Comparison of ENCODE assay signal across 25 cellular contexts in genomic region chr18:80145191-80145799, GRCh38. TPM values are rescaled to one million over a fixed set of nuclear protein-coding genes. Genes with fewer than 3 reads are reported as not detected.
A peak's percentile ranks its signal among the peaks of the same experiment; 100 is the strongest.
DNase-seq lines count a peak whose midpoint lies in the region; ATAC-seq, FAIRE-seq and TF ChIP-seq lines count a peak whose summit lies in the region.
"Had no signal": no experiment of that assay in that cellular context is flagged by ENCODE, and none has a peak within 500 bp of the region (broad histone marks: within the 10 kb centered on the region; RNA-seq: fewer than 3 reads in every experiment).

No MANE protein-coding gene starts in this region.

- no peak overlapping the region for H2BK15ac ChIP-seq in IMR-90 (ENCODE audit: low read depth, low read length)
- H2BK15ac ChIP-seq in mesenchymal stem cell (ENCODE audit: low read depth, poor library complexity, severe bottlenecking), result no peak overlapping the region

- no peak overlapping the region for H4K5ac ChIP-seq in IMR-90 (ENCODE audit: low read depth, low read length)

- H2AK5ac ChIP-seq in IMR-90 (ENCODE audit: low read depth, low read length) (no peak overlapping the region), mesenchymal stem cell (ENCODE audit: low read length, severe bottlenecking) (no peak overlapping the region)

- intact Hi-C loops in IMR-90 (cut with micrococcal nuclease) (loop anchor here (5.0 kb wide), 1 partner anchor 353 kb away; no protein-coding TSS in a partner anchor), PC-9 (cut with micrococcal nuclease; ENCODE audit: unreplicated experiment) (no loop called here)

- POLR2A ChIA-PET in IMR-90 (lab: Charles Lee; ENCODE audit: unreplicated experiment) (no interaction called here), PC-9 (lab: Charles Lee; ENCODE audit: unreplicated experiment) (no interaction called here)

- H3K23ac ChIP-seq in IMR-90 (ENCODE audit: low read depth, low read length), result no peak overlapping the region
- H3K23ac ChIP-seq in mesenchymal stem cell (ENCODE audit: low read length in 2 of 2), result no peak overlapping the region

- H3K9me3 ChIP-seq in IMR-90 (ENCODE audit: control insufficient read depth, insufficient read depth, low read length), result no peaks in the 10 kb centered on the region
- no peaks in the 10 kb centered on the region for H3K9me3 ChIP-seq in PC-9 (ENCODE audit: insufficient read depth, low read depth)
- H3K9me3 ChIP-seq in mesenchymal stem cell (ENCODE audit: control insufficient read depth, low read length), result no peaks in the 10 kb centered on the region
- H3K9me3 ChIP-seq: body of pancreas, gastroesophageal sphincter, left lung, right lobe of liver, upper lobe of left lung had no signal

- DNase-seq in COR-L47 (lab: John Stamatoyannopoulos, UW), result peak; percentile 80
- peak; percentile 52 for DNase-seq in IMR-90
- peak; percentile 35 for DNase-seq in bronchial epithelial cell (ENCODE audit: low read depth)
- peak; percentile 29 for DNase-seq in fibroblast of pulmonary artery (ENCODE audit: low read depth)
- no peak for DNase-seq in PC-9
- DNase-seq in 8988T, result no peak
- DNase-seq in mesenchymal stem cell, result no peak
- DNase-seq: activated CD4-positive, alpha-beta T cell treated with anti-CD3 and anti-CD28 coated beads for 48 hours; activated T-cell treated with anti-CD3 and anti-CD28 coated beads, Interleukin-2, amount 50 U/mL, for 48 hours; body of pancreas; C1 segment of cervical spinal cord; effector CD8-positive, alpha-beta T cell; left lung; mesendoderm; NK-92 treated with Interleukin-12 subunit alpha and Interleukin-12 subunit beta, amount 100 ng/mL, for 24 hours; posterior cingulate gyrus; right lobe of liver; SHP77; stimulated activated CD4-positive, alpha-beta T cell treated with anti-CD3 and anti-CD28 coated beads, Interleukin-12 subunit alpha, Interleukin-12 subunit beta, amount 100 ng/mL, for 4 hours; stimulated activated CD4-positive, alpha-beta T cell treated with anti-CD3 and anti-CD28 coated beads, Interleukin-4, amount 100 ng/mL, for 1 hour; upper lobe of left lung had no signal

- no peaks in the 10 kb centered on the region for H3F3A ChIP-seq in PC-9 (ENCODE audit: insufficient read depth, low read depth)

- no peak overlapping the region for H3K4ac ChIP-seq in IMR-90 (ENCODE audit: low read depth, low read length)
- no peak overlapping the region for H3K4ac ChIP-seq in mesenchymal stem cell (ENCODE audit: low read depth in 1 of 2, low read length in 2 of 2)

- H3K9me1 ChIP-seq in IMR-90 (ENCODE audit: insufficient read depth, low read length), result peaks cover 9% of the 10 kb centered on the region

- H3K27ac ChIP-seq in IMR-90 (ENCODE audit: insufficient read depth, low read length), result no peak overlapping the region
- H3K27ac ChIP-seq in PC-9, result no peak overlapping the region
- H3K27ac ChIP-seq in mesenchymal stem cell (ENCODE audit: low read length, poor library complexity, severe bottlenecking), result no peak overlapping the region
- H3K27ac ChIP-seq: body of pancreas, gastroesophageal sphincter, hepatocyte, left lung, right lobe of liver, upper lobe of left lung had no signal

- in situ Hi-C loops in IMR-90 (cut with MboI; ENCODE audit: low sequenced_read_pairs), result no loop called here

- H2AFZ ChIP-seq in IMR-90 (replicated peaks; ENCODE audit: low read length, poor library complexity) (no peak overlapping the region), PC-9 (no peak overlapping the region), mesenchymal stem cell (ENCODE audit: low read depth, low read length) (no peak overlapping the region)
- H2AFZ ChIP-seq: hepatocyte had no signal

- H4K20me1 ChIP-seq in IMR-90 (ENCODE audit: insufficient read depth, low read length), result no peaks in the 10 kb centered on the region
- peaks cover 4% of the 10 kb centered on the region; the same call in 1 of the 2 replicates for H4K20me1 ChIP-seq in PC-9 (ENCODE audit: insufficient read depth)

- H2AK9ac ChIP-seq in IMR-90 (replicated peaks; ENCODE audit: low read depth, low read length, poor library complexity), result no peak overlapping the region

- BruUV-seq in IMR-90 (replicated peaks; lab: Mats Ljungman, UMichigan) (no TSS peak), PC-9 (replicated peaks; lab: Mats Ljungman, UMichigan) (no TSS peak)

- H4K91ac ChIP-seq in IMR-90 (ENCODE audit: insufficient read depth, low read depth, low read length) (no peak overlapping the region), mesenchymal stem cell (ENCODE audit: low read length) (no peak overlapping the region)

- H3K79me2 ChIP-seq in PC-9 (ENCODE audit: low read depth), result no peaks in the 10 kb centered on the region
- H3K79me2 ChIP-seq: hepatocyte had no signal

- H3K4me2 ChIP-seq in IMR-90 (ENCODE audit: low read depth, low read length) (no peak overlapping the region), PC-9 (no peak overlapping the region), mesenchymal stem cell (ENCODE audit: low read length, poor library complexity, severe bottlenecking) (no peak overlapping the region)
- H3K4me2 ChIP-seq: hepatocyte had no signal

- 100% methylated on average over 2 of the region's 5 CpGs; no CpG with 5 or more reads in 1 of the 2 experiments for WGBS in IMR-90 (ENCODE audit: extremely low coverage in 2 of 2, insufficient read length in 1 of 2), 2 experiments
- WGBS in mesenchymal stem cell, result 95% methylated on average over 5 of the region's 5 CpGs

- ATAC-seq in IMR-90 (ENCODE audit: low read depth), result no peak
- ATAC-seq: body of pancreas, gastroesophageal sphincter, HepG2, left lung, Panc1, right lobe of liver had no signal

- no peak for TF ChIP-seq POLR2A in IMR-90 (IDR thresholded peaks at IDR 0.05; ENCODE audit: low read depth, low read length)

- no peak overlapping the region for H3K9ac ChIP-seq in IMR-90 (ENCODE audit: low read depth, low read length)
- H3K9ac ChIP-seq in mesenchymal stem cell (ENCODE audit: low read length), result no peak overlapping the region

- peaks cover 4 to 35% of the 10 kb centered on the region in 2 experiments; a peak in 3 of 4 replicates for H3K79me1 ChIP-seq in IMR-90 (ENCODE audit: low read depth in 1 of 2, low read length in 2 of 2)
- H3K79me1 ChIP-seq in mesenchymal stem cell (replicated peaks; ENCODE audit: low read length, poor library complexity, severe bottlenecking), result peaks cover 32% of the 10 kb centered on the region

- no peaks in the 10 kb centered on the region for H3K9me2 ChIP-seq in PC-9 (ENCODE audit: insufficient read depth)

- no peak overlapping the region for H2BK12ac ChIP-seq in mesenchymal stem cell (ENCODE audit: low read length in 2 of 2)

- H3K4me3 ChIP-seq in IMR-90 (ENCODE audit: insufficient read depth, low read depth, low read length), result no peak overlapping the region
- H3K4me3 ChIP-seq in bronchial epithelial cell (ENCODE audit: low read depth, low read length), result no peak overlapping the region
- no peak overlapping the region for H3K4me3 ChIP-seq in fibroblast of pulmonary artery (replicated peaks; ENCODE audit: low read depth, low read length)
- no peak overlapping the region for H3K4me3 ChIP-seq in PC-9
- H3K4me3 ChIP-seq in mesenchymal stem cell (ENCODE audit: insufficient read depth in 1 of 2, low read depth in 1 of 2, low read length in 2 of 2), result no peak overlapping the region
- H3K4me3 ChIP-seq: body of pancreas, gastroesophageal sphincter, hepatocyte, left lung, right lobe of liver, upper lobe of left lung had no signal

- TF ChIP-seq CTCF in IMR-90 (conservative IDR thresholded peaks at IDR 0.05; ENCODE audit: low read depth, low read length) (no peak), bronchial epithelial cell (IDR thresholded peaks at IDR 0.05; ENCODE audit: insufficient read depth, low read length, severe bottlenecking) (no peak), fibroblast of pulmonary artery (IDR thresholded peaks at IDR 0.05; ENCODE audit: low read length, missing control alignments) (no peak), PC-9 (conservative IDR thresholded peaks at IDR 0.05) (no peak)

- no peak overlapping the region for H2BK120ac ChIP-seq in IMR-90 (ENCODE audit: low read depth, low read length)
- H2BK120ac ChIP-seq in mesenchymal stem cell (ENCODE audit: low read depth, low read length), result no peak overlapping the region

- peaks cover 4% of the 10 kb centered on the region for H3K36me3 ChIP-seq in IMR-90 (ENCODE audit: control insufficient read depth, insufficient read depth, low read length)
- no peaks in the 10 kb centered on the region for H3K36me3 ChIP-seq in bronchial epithelial cell (ENCODE audit: control insufficient read depth, insufficient read depth, low read length)
- H3K36me3 ChIP-seq in PC-9 (ENCODE audit: low read depth), result peaks cover 12% of the 10 kb centered on the region; the same call in 1 of the 2 replicates
- H3K36me3 ChIP-seq in mesenchymal stem cell (ENCODE audit: control insufficient read depth in 1 of 2, insufficient read depth in 2 of 2, low read depth in 1 of 2, low read length in 2 of 2), result peaks cover 10 to 39% of the 10 kb centered on the region in 2 experiments
- H3K36me3 ChIP-seq: right lobe of liver had no signal

- H2BK5ac ChIP-seq in IMR-90 (ENCODE audit: low read depth, low read length, poor library complexity, severe bottlenecking), result no peak overlapping the region
- no peak overlapping the region for H2BK5ac ChIP-seq in mesenchymal stem cell (ENCODE audit: low read depth, low read length, poor library complexity, severe bottlenecking)

- peaks cover 8% of the 10 kb centered on the region for H3K4me1 ChIP-seq in IMR-90 (ENCODE audit: control insufficient read depth, insufficient read depth, low read length)
- H3K4me1 ChIP-seq in PC-9 (replicated peaks; ENCODE audit: insufficient read depth), result no peaks in the 10 kb centered on the region
- H3K4me1 ChIP-seq in mesenchymal stem cell (ENCODE audit: control insufficient read depth, insufficient read depth, low read depth, low read length), result peaks cover 4% of the 10 kb centered on the region

- dilution Hi-C loops in IMR-90 (cut with HindIII; ENCODE audit: low sequenced_read_pairs, unreplicated experiment), result no loop called here

- no peak for TF ChIP-seq RAD21 in IMR-90 (IDR thresholded peaks at IDR 0.05; ENCODE audit: low read length)

- H4K8ac ChIP-seq in IMR-90 (ENCODE audit: low read depth in 2 of 2, low read length in 2 of 2), result no peak overlapping the region
- H4K8ac ChIP-seq in mesenchymal stem cell (ENCODE audit: low read length), result no peak overlapping the region

- H3K18ac ChIP-seq in IMR-90 (ENCODE audit: low read depth, low read length), result no peak overlapping the region
- H3K18ac ChIP-seq in mesenchymal stem cell (ENCODE audit: low read depth in 1 of 2, low read length in 2 of 2), result no peak overlapping the region

- CTCF ChIA-PET in IMR-90 (lab: Yijun Ruan, JAX) (no interaction called here), PC-9 (lab: Charles Lee) (no interaction called here)

- H3K14ac ChIP-seq in IMR-90 (replicated peaks; ENCODE audit: low read depth, low read length) (no peak overlapping the region), mesenchymal stem cell (ENCODE audit: low read length in 2 of 2) (no peak overlapping the region)

- no peak overlapping the region for H2BK20ac ChIP-seq in IMR-90 (ENCODE audit: low read depth, low read length)

- H3K27me3 ChIP-seq in IMR-90 (ENCODE audit: control insufficient read depth, insufficient read depth, low read length) (no peaks in the 10 kb centered on the region), bronchial epithelial cell (ENCODE audit: control insufficient read depth, insufficient read depth, low read length) (no peaks in the 10 kb centered on the region), PC-9 (ENCODE audit: insufficient read depth, low read depth) (no peaks in the 10 kb centered on the region), mesenchymal stem cell (ENCODE audit: control insufficient read depth in 1 of 2, insufficient read depth in 1 of 2, low read length in 2 of 2) (no peaks in the 10 kb centered on the region)
- H3K27me3 ChIP-seq: body of pancreas, gastroesophageal sphincter, hepatocyte, left lung, right lobe of liver had no signal

- FAIRE-seq in bronchial epithelial cell (lab: Jason Lieb, UNC), result no peak
- FAIRE-seq: HepG2 had no signal

- H3K56ac ChIP-seq in IMR-90 (ENCODE audit: extremely low read depth, insufficient read depth, low read length), result no peak overlapping the region

RNA-seq across cellular contexts. Expression of gene ADNP2, which starts 36.2 kb away (rescaled TPM):
- total RNA-seq in IMR-90 (2012; rRNA removed) (13.9 and 18.3 TPM in 2 replicates), bronchial epithelial cell (19.3 and 21.6 TPM in 2 replicates), PC-9 (2021) (12.6 and 13.8 TPM in 2 replicates)
- 5.5 and 5.6 TPM in 2 replicates for polyA plus RNA-seq in IMR-90 (2012; rRNA removed)
- polyA plus RNA-seq in IMR-90 (2012; cell fraction: cytosol; rRNA removed), result 3.1 and 3.7 TPM in 2 replicates
- 8.1 and 9.2 TPM in 2 replicates for polyA plus RNA-seq in IMR-90 (2012; cell fraction: nucleus; rRNA removed; ENCODE audit: low replicate concordance)
- 13.5 TPM for polyA plus RNA-seq in mesenchymal stem cell (2013, experiment 1 of 2)
- 14.4 TPM for polyA plus RNA-seq in mesenchymal stem cell (2013, experiment 2 of 2)

Comparison
In these comparisons a context has a peak if more than half of its experiments do, and no peak if none do; other contexts are left out.
1. DNase-seq: peak in COR-L47 (single experiment), IMR-90 (single experiment), bronchial epithelial cell (single experiment) and fibroblast of pulmonary artery (single experiment); none in PC-9 (0 of 2), 8988T (single experiment) and mesenchymal stem cell (single experiment).